ENCODE assay signal across 23 cellular contexts in the genomic region with DNA sequence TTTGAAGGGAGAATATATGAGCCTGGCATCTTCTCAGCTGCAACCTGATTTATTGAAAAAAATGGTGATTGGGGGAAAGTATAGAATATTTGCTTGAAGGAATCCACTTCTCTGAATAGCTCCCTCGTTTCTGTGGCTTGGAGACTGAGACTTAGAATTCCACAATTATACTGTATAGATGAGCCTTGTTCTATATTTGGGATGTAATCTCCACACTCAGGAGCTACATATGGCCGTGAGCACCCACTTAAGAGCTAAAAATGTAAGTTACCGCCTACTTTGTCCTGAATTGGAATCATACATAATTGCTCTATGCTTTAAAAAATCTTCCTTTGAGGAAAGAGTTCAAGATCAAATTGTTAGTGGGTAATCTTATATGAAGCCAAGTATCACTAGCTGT.
A peak's percentile ranks its signal among the peaks of the same experiment; 100 is the strongest.
DNase-seq lines count a peak whose midpoint lies in the region; ATAC-seq and TF ChIP-seq lines count a peak whose summit lies in the region.
"Had no signal": no experiment of that assay in that cellular context is flagged by ENCODE, and none has a peak within 500 bp of the region (broad histone marks: within the 10 kb centered on the region; RNA-seq: fewer than 3 reads in every experiment).

No MANE protein-coding gene starts in this region.

- no peaks in the 10 kb centered on the region for H3K9me3 ChIP-seq in BE2C
- H3K9me3 ChIP-seq: breast epithelium, lower lobe of right lung, MG63, mucosa of descending colon, upper lobe of right lung had no signal

- CTCF ChIA-PET in RWPE1 (lab: Yijun Ruan, JAX) = interaction anchor here (0.7 kb wide), 1 partner anchor 141 kb away, joined by 4 read pairs; no protein-coding TSS in a partner anchor

- H3K4me3 ChIP-seq in BE2C (ENCODE audit: low read depth, low read length) = peak overlapping the region; percentile 8; the same call in 1 of the 2 replicates
- H3K4me3 ChIP-seq: breast epithelium, lower lobe of right lung, MG63, mucosa of descending colon, upper lobe of right lung had no signal

- POLR2A ChIA-PET in RWPE1 (lab: Yijun Ruan, JAX; ENCODE audit: low non-redundant PET) = no interaction called here

- H3K4me1 Mint-ChIP-seq in neural crest cell = peaks cover 70% of the 10 kb centered on the region

- no peak overlapping the region for H3K27ac ChIP-seq in RWPE1
- H3K27ac ChIP-seq: 22Rv1, breast epithelium, lower lobe of right lung, upper lobe of right lung had no signal

- no peaks in the 10 kb centered on the region for H3K36me3 ChIP-seq in BE2C
- H3K36me3 ChIP-seq: breast epithelium, lower lobe of right lung, MG63, upper lobe of right lung had no signal

- H3K27ac Mint-ChIP-seq in neural crest cell (ENCODE audit: unreplicated experiment) = no peak overlapping the region
- H3K27ac Mint-ChIP-seq: activated naive CD4-positive, alpha-beta T cell treated with anti-CD3 and anti-CD28 coated beads, Interleukin-2, amount 10 ng/mL, durations not matched to agents 7 days and 5 days; natural killer cell treated with Interleukin-12 subunit alpha and Interleukin-12 subunit beta and Interleukin-15 and Interleukin-18, amount 100 ng/mL, for 72 hours had no signal

- TF ChIP-seq CTCF in BE2C (IDR thresholded peaks at IDR 0.05; ENCODE audit: low read depth, low read length) = no peak
- TF ChIP-seq CTCF in neural crest cell (conservative IDR thresholded peaks at IDR 0.05) = no peak
- no peak for TF ChIP-seq CTCF in RWPE1 (conservative IDR thresholded peaks at IDR 0.05; ENCODE audit: low read depth)

- peaks cover 11% of the 10 kb centered on the region for H3K36me3 Mint-ChIP-seq in neural crest cell (ENCODE audit: low read depth)
- H3K36me3 Mint-ChIP-seq: activated naive CD4-positive, alpha-beta T cell treated with anti-CD3 and anti-CD28 coated beads, Interleukin-2, amount 10 ng/mL, durations not matched to agents 7 days and 5 days; CD8-positive, alpha-beta T cell; natural killer cell treated with Interleukin-12 subunit alpha and Interleukin-12 subunit beta and Interleukin-15 and Interleukin-18, amount 100 ng/mL, for 72 hours had no signal

- no peak for ATAC-seq in HG03432 (IDR thresholded peaks at IDR 0.05; ENCODE audit: unreplicated experiment)
- ATAC-seq: CD8-positive, alpha-beta T cell; natural killer cell treated with Interleukin-12 subunit alpha and Interleukin-12 subunit beta and Interleukin-15 and Interleukin-18, amount 100 ng/mL, for 72 hours; sciatic nerve had no signal

- no peaks in the 10 kb centered on the region for H3K27me3 Mint-ChIP-seq in neural crest cell (ENCODE audit: low read depth)

- H3K4me3 Mint-ChIP-seq in neural crest cell = peak overlapping the region; percentile 14
- H3K4me3 Mint-ChIP-seq: activated naive CD4-positive, alpha-beta T cell treated with anti-CD3 and anti-CD28 coated beads, Interleukin-2, amount 10 ng/mL, durations not matched to agents 7 days and 5 days; natural killer cell treated with Interleukin-12 subunit alpha and Interleukin-12 subunit beta and Interleukin-15 and Interleukin-18, amount 100 ng/mL, for 72 hours had no signal

- peak; percentile 48 for DNase-seq in NCI-H1092 treated with DMSO at 0.1 percent for 48 hours (lab: John Stamatoyannopoulos, UW)
- DNase-seq in NCI-H1092 (lab: John Stamatoyannopoulos, UW) = no peak
- DNase-seq in BE2C = no peak
- peak; percentile 28 for DNase-seq in NCI-H524 treated with DMSO at 0.1 percent for 48 hours (lab: John Stamatoyannopoulos, UW)
- DNase-seq in neural crest cell (ENCODE audit: low read depth, low spot score) = no peak
- DNase-seq in NOMO-1 (lab: John Stamatoyannopoulos, UW; ENCODE audit: unreplicated experiment in 2 of 2) = no peak
- no peak for DNase-seq in RWPE1 (ENCODE audit: low spot score)
- DNase-seq: CD8-positive, alpha-beta T cell; effector CD4-positive, alpha-beta T cell; lower lobe of right lung; mucosa of descending colon; NCI-H2171; stimulated activated CD4-positive, alpha-beta T cell treated with anti-CD3 and anti-CD28 coated beads, Interleukin-12 subunit alpha, Interleukin-12 subunit beta, amount 100 ng/mL, for 4 hours; stimulated activated CD4-positive, alpha-beta T cell treated with anti-CD3 and anti-CD28 coated beads, Interleukin-4, amount 100 ng/mL, for 1 hour; SW 1271; upper lobe of right lung had no signal

- peaks cover 3% of the 10 kb centered on the region for H3K9me3 Mint-ChIP-seq in neural crest cell
- H3K9me3 Mint-ChIP-seq: activated naive CD4-positive, alpha-beta T cell treated with anti-CD3 and anti-CD28 coated beads, Interleukin-2, amount 10 ng/mL, durations not matched to agents 7 days and 5 days; CD8-positive, alpha-beta T cell; natural killer cell treated with Interleukin-12 subunit alpha and Interleukin-12 subunit beta and Interleukin-15 and Interleukin-18, amount 100 ng/mL, for 72 hours had no signal

- H3K27me3 ChIP-seq in BE2C = no peaks in the 10 kb centered on the region
- H3K27me3 ChIP-seq: breast epithelium, MG63, upper lobe of right lung had no signal

- peaks cover 14% of the 10 kb centered on the region for H3K4me1 ChIP-seq in BE2C
- H3K4me1 ChIP-seq: breast epithelium had no signal

Comparison
In these comparisons a context has a peak if more than half of its experiments do, and no peak if none do; other contexts are left out.
1. DNase-seq: peak in NCI-H1092 treated with DMSO at 0.1 percent for 48 hours (single experiment) and NCI-H524 treated with DMSO at 0.1 percent for 48 hours (single experiment); none in NCI-H1092 (single experiment), BE2C (single experiment), neural crest cell (single experiment), NOMO-1 (0 of 2) and RWPE1 (single experiment).